Comparison of ENCODE assay signal across 8 cellular contexts in the genomic region with DNA sequence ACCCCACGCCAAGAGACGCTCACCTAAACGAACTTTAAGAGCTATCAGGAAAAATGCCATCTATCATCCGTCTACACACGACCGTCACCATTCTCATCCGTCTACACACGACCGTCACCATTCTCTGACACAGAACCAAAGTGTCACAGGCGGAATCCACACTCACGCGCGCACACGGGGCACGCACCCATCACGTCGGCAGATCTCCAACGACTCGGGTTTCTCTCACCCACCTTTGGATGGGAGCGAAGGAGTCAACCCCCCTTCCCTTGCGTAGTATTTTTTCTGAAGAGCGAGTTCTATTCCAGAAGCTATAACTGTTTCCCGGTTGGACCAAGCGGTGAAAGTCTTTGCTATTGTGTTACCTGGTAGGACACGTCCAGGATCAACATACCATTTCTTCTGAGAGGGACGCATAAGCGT.
DNase-seq lines count a peak whose midpoint lies in the region; TF ChIP-seq lines count a peak whose summit lies in the region.

No MANE protein-coding gene starts in this region.

- no peak for TF ChIP-seq POLR2A in erythroblast (IDR thresholded peaks at IDR 0.05; ENCODE audit: low read length)

- H3K27ac ChIP-seq in rectal smooth muscle tissue (ENCODE audit: low read depth, low read length), result peak overlapping the region; percentile 89

- peak overlapping the region; percentile 52 for H3K9ac ChIP-seq in rectal smooth muscle tissue (ENCODE audit: low read length)

- H3K27me3 ChIP-seq in rectal smooth muscle tissue (ENCODE audit: control insufficient read depth, insufficient read depth, low read length), result no peaks in the 10 kb centered on the region

- peak overlapping the region; percentile 96 for H3K4me3 ChIP-seq in rectal smooth muscle tissue (ENCODE audit: low read length)

- H3K4me1 ChIP-seq in rectal smooth muscle tissue (ENCODE audit: control insufficient read depth, insufficient read depth, low read length), result peaks cover 31% of the 10 kb centered on the region

- DNase-seq in NCI-H1092 treated with DMSO at 0.1 percent for 48 hours (lab: John Stamatoyannopoulos, UW) (peak; percentile 51), NCI-H1092 (lab: John Stamatoyannopoulos, UW) (no peak), T-helper 9 cell (peak; percentile 22), erythroblast (lab: John Stamatoyannopoulos, UW) (peak; percentile 42 to 54), GM19240 (ENCODE audit: insufficient read length, low spot score) (no peak), SKM-1 treated with dmso at 0.1 percent for 144 hours (lab: John Stamatoyannopoulos, UW; ENCODE audit: unreplicated experiment) (no peak), SKM-1 (lab: John Stamatoyannopoulos, UW; ENCODE audit: unreplicated experiment) (no peak)

- no peaks in the 10 kb centered on the region for H3K36me3 ChIP-seq in rectal smooth muscle tissue (ENCODE audit: control insufficient read depth, insufficient read depth, low read length)

Comparison
In these comparisons a context has a peak if more than half of its experiments do, and no peak if none do; other contexts are left out.
1. DNase-seq: peak in NCI-H1092 treated with DMSO at 0.1 percent for 48 hours (single experiment), T-helper 9 cell (single experiment) and erythroblast (2 of 2); none in NCI-H1092 (single experiment), GM19240 (single experiment), SKM-1 treated with dmso at 0.1 percent for 144 hours (single experiment) and SKM-1 (single experiment).